In the genomic region with DNA sequence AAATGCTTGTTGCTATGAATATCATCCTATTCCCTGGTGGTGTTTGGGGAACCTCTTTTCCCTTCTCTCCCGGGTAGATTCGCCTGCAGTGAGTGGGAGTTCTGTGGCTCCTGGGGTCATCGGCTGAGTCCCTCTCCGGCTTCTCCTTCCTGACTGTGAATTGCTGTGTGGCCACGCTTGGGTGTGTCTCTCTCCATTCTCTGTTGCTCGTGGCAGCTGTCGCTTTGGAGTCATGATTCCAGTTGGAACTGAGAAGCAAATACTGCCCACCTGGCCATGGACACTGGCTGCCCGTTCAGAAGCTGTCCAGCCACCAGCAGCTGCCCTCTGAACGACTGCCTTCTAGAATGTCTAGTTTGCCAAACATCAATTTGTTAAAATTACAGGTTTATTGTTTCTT, we compare ENCODE assay signal across 20 cellular contexts.
"Had no signal": no experiment of that assay in that cellular context is flagged by ENCODE, and none has a peak within 500 bp of the region (broad histone marks: within the 10 kb centered on the region; RNA-seq: fewer than 3 reads in every experiment).

No MANE protein-coding gene starts in this region.

- H3K36me3 Mint-ChIP-seq: activated naive CD8-positive, alpha-beta T cell treated with anti-CD3 and anti-CD28 coated beads, Interleukin-2, amount 10 ng/mL, durations not matched to agents 7 days and 5 days; brain; IgD-negative memory B cell had no signal

- DNase-seq: activated CD4-positive, alpha-beta memory T cell treated with anti-CD3 and anti-CD28 coated beads, Interleukin-2, amount 10 ng/mL, durations not matched to agents 7 days and 5 days; activated CD4-positive, alpha-beta T cell treated with anti-CD3 and anti-CD28 coated beads, Interleukin-2, amount 50 U/mL, for 1 hour; activated CD4-positive, CD25-positive, alpha-beta regulatory T cell; activated CD8-positive, alpha-beta memory T cell treated with anti-CD3 and anti-CD28 coated beads, Interleukin-2, amount 50 U/mL, for 48 hours; activated naive CD4-positive, alpha-beta T cell treated with anti-CD3 and anti-CD28 coated beads, Interleukin-2, amount 50 U/mL, for 16 hours; activated naive CD8-positive, alpha-beta T cell treated with anti-CD3 and anti-CD28 coated beads, Interleukin-2, amount 10 ng/mL, durations not matched to agents 7 days and 5 days; activated T-cell treated with anti-CD3 and anti-CD28 coated beads, Interleukin-2, amount 50 U/mL, for 1 hour; KG1; NCI-H1092; NCI-H187; NCI-H2081; NCI-H446; NCI-H524; PC-3; SIG-M5; T-helper 17 cell; T-helper 9 cell had no signal

- H3K27ac Mint-ChIP-seq: activated CD4-positive, alpha-beta memory T cell treated with anti-CD3 and anti-CD28 coated beads, Interleukin-2, amount 10 ng/mL, durations not matched to agents 7 days and 5 days; activated naive CD8-positive, alpha-beta T cell treated with anti-CD3 and anti-CD28 coated beads, Interleukin-2, amount 10 ng/mL, durations not matched to agents 7 days and 5 days; brain had no signal

- H3K4me3 Mint-ChIP-seq: activated CD4-positive, alpha-beta memory T cell treated with anti-CD3 and anti-CD28 coated beads, Interleukin-2, amount 10 ng/mL, durations not matched to agents 7 days and 5 days; activated naive CD8-positive, alpha-beta T cell treated with anti-CD3 and anti-CD28 coated beads, Interleukin-2, amount 10 ng/mL, durations not matched to agents 7 days and 5 days; brain; central memory CD8-positive, alpha-beta T cell; T-helper 17 cell had no signal

- H3K9me3 Mint-ChIP-seq: activated CD4-positive, alpha-beta memory T cell treated with anti-CD3 and anti-CD28 coated beads, Interleukin-2, amount 10 ng/mL, durations not matched to agents 7 days and 5 days; activated naive CD8-positive, alpha-beta T cell treated with anti-CD3 and anti-CD28 coated beads, Interleukin-2, amount 10 ng/mL, durations not matched to agents 7 days and 5 days; central memory CD8-positive, alpha-beta T cell; IgD-negative memory B cell had no signal
